ENCODE assay signal across 17 cellular contexts in genomic region chr20:32135983-32136515, GRCh38. TPM values are rescaled to one million over a fixed set of nuclear protein-coding genes. Genes with fewer than 3 reads are reported as not detected.
DNase-seq lines count a peak whose midpoint lies in the region; TF ChIP-seq lines count a peak whose summit lies in the region.
"Had no signal": no experiment of that assay in that cellular context is flagged by ENCODE, and none has a peak within 500 bp of the region (broad histone marks: within the 10 kb centered on the region; RNA-seq: fewer than 3 reads in every experiment).

No MANE protein-coding gene starts in this region.

- H3K4me1 Mint-ChIP-seq in chondrocyte (ENCODE audit: low read depth) = peaks cover 11% of the 10 kb centered on the region

- H3K4me1 ChIP-seq in osteoblast (ENCODE audit: insufficient read depth, low read length) = no peaks in the 10 kb centered on the region
- H3K4me1 ChIP-seq: A549, Caco-2 had no signal

- no peaks in the 10 kb centered on the region for H3K27me3 ChIP-seq in osteoblast (ENCODE audit: insufficient read depth, low read length)

- CTCF ChIA-PET in HEK293T (lab: Yijun Ruan, JAX) = no interaction called here

- TF ChIP-seq CTCF in chondrocyte (IDR thresholded peaks at IDR 0.05) = no peak
- no peak for TF ChIP-seq CTCF in osteoblast (IDR thresholded peaks at IDR 0.05; ENCODE audit: extremely low read depth, low read depth, low read length)

- peaks cover 47% of the 10 kb centered on the region for H4K20me1 ChIP-seq in osteoblast (ENCODE audit: insufficient read depth, low read length)

- no peak overlapping the region for H3K4me3 Mint-ChIP-seq in chondrocyte (ENCODE audit: unreplicated experiment)
- H3K4me3 Mint-ChIP-seq: CD4-positive, alpha-beta T cell; GM23338; HFFc6 had no signal

- no peak overlapping the region for H2AFZ ChIP-seq in osteoblast (ENCODE audit: low read length)
- H2AFZ ChIP-seq: GM23338 had no signal

- H3K9me3 ChIP-seq in osteoblast (ENCODE audit: low read depth, low read length) = no peaks in the 10 kb centered on the region
- H3K9me3 ChIP-seq: A549, Caco-2 had no signal

- POLR2A ChIA-PET in HEK293T (lab: Yijun Ruan, JAX) = no interaction called here

- H3K36me3 ChIP-seq in osteoblast (ENCODE audit: insufficient read depth, low read length) = peaks cover 32% of the 10 kb centered on the region

- peaks cover 40% of the 10 kb centered on the region for H3K79me2 ChIP-seq in osteoblast (ENCODE audit: insufficient read depth, low read length)

- no peak overlapping the region for H3K4me2 ChIP-seq in osteoblast (ENCODE audit: insufficient read depth, low read length)
- H3K4me2 ChIP-seq: A549, GM23338 had no signal

- H3K27ac ChIP-seq in osteoblast (ENCODE audit: low read depth, low read length) = no peak overlapping the region
- H3K27ac ChIP-seq: A549, C4-2B had no signal

- H3K36me3 Mint-ChIP-seq in chondrocyte (ENCODE audit: low read depth) = peaks cover 39% of the 10 kb centered on the region

- peak; percentile 7 for DNase-seq in ELF-1 (ENCODE audit: low read depth, low spot score)
- peak; percentile 72 for DNase-seq in M059J (ENCODE audit: low read depth)
- no peak for DNase-seq in chondrocyte (ENCODE audit: low spot score)
- peak; percentile 50 for DNase-seq in osteoblast (ENCODE audit: insufficient read length, low spot score, missing footprints)
- DNase-seq in NCI-H1694 treated with DMSO at 0.1 percent for 48 hours (lab: John Stamatoyannopoulos, UW) = no peak
- DNase-seq in HEK293T (ENCODE audit: extremely low spot score) = no peak
- no peak for DNase-seq in occipital lobe (lab: John Stamatoyannopoulos, UW)
- DNase-seq: AML-193; CD4-positive, alpha-beta T cell; GF-D8; HCEC 1CT; HFFc6; KG1 had no signal

- no peaks in the 10 kb centered on the region for H3K27me3 Mint-ChIP-seq in chondrocyte (ENCODE audit: low read depth)
- H3K27me3 Mint-ChIP-seq: CD4-positive, alpha-beta T cell had no signal

- peak overlapping the region; percentile 3 for H3K27ac Mint-ChIP-seq in chondrocyte (ENCODE audit: unreplicated experiment)
- H3K27ac Mint-ChIP-seq: CD4-positive, alpha-beta T cell; GM23338; HFFc6 had no signal

- no peak overlapping the region for H3K4me3 ChIP-seq in osteoblast (ENCODE audit: insufficient read depth, low read length)
- H3K4me3 ChIP-seq: A549, GM23338 had no signal

- H3K9me3 Mint-ChIP-seq in chondrocyte (ENCODE audit: low read depth) = no peaks in the 10 kb centered on the region
- H3K9me3 Mint-ChIP-seq: CD4-positive, alpha-beta T cell; GM23338; HFFc6 had no signal

TF ChIP-seq in HEK293T, 16 proteins besides CTCF, POLR2A, EP300 and RAD21:
- TF ChIP-seq LEF1 (IDR thresholded peaks at IDR 0.05; ENCODE audit: borderline replicate concordance) = no peak
- TF ChIP-seq ZNF384 (IDR thresholded peaks at IDR 0.05) = no peak
- no peak for TF ChIP-seq NFRKB (IDR thresholded peaks at IDR 0.05)
- TF ChIP-seq TARDBP (IDR thresholded peaks at IDR 0.05) = no peak
- TF ChIP-seq L3MBTL2 (conservative IDR thresholded peaks at IDR 0.05) = no peak
- TF ChIP-seq FOXM1 (IDR thresholded peaks at IDR 0.05; ENCODE audit: borderline replicate concordance) = no peak
- TF ChIP-seq, protein P1, sequence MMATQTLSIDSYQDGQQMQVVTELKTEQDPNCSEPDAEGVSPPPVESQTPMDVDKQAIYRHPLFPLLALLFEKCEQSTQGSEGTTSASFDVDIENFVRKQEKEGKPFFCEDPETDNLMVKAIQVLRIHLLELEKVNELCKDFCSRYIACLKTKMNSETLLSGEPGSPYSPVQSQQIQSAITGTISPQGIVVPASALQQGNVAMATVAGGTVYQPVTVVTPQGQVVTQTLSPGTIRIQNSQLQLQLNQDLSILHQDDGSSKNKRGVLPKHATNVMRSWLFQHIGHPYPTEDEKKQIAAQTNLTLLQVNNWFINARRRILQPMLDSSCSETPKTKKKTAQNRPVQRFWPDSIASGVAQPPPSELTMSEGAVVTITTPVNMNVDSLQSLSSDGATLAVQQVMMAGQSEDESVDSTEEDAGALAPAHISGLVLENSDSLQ (IDR thresholded peaks at IDR 0.05) = no peak
- no peak for TF ChIP-seq HDGF (IDR thresholded peaks at IDR 0.05; ENCODE audit: borderline replicate concordance)
- TF ChIP-seq CTBP1 (IDR thresholded peaks at IDR 0.05; ENCODE audit: borderline replicate concordance) = no peak
- no peak for TF ChIP-seq BHLHE40 (IDR thresholded peaks at IDR 0.05; ENCODE audit: borderline replicate concordance)
- TF ChIP-seq SUZ12 (IDR thresholded peaks at IDR 0.05) = no peak
- no peak for TF ChIP-seq FOXK2 (IDR thresholded peaks at IDR 0.05)
- no peak for TF ChIP-seq ELF4 (IDR thresholded peaks at IDR 0.05)
- no peak for TF ChIP-seq SP1 (IDR thresholded peaks at IDR 0.05)

RNA-seq across cellular contexts. Expression of gene TM9SF4, which starts 26.5 kb away (rescaled TPM):
- 60.2 and 77.4 TPM in 2 replicates for total RNA-seq in M059J (2014; rRNA removed; shearing (Covaris generic))
- 64.8 to 87.9 TPM (median 83.7 TPM) in 3 replicates for total RNA-seq in chondrocyte
- total RNA-seq in osteoblast = 46.9 and 48.1 TPM in 2 replicates
- total RNA-seq in occipital lobe = 15.1 TPM

Comparison
In these comparisons a context has a peak if more than half of its experiments do, and no peak if none do; other contexts are left out.
1. DNase-seq: peak in ELF-1 (single experiment), M059J (single experiment) and osteoblast (single experiment); none in chondrocyte (single experiment), NCI-H1694 treated with DMSO at 0.1 percent for 48 hours (single experiment), HEK293T (single experiment) and occipital lobe (single experiment).